1 cellular context compared by ENCODE assay signal in the genomic region with DNA sequence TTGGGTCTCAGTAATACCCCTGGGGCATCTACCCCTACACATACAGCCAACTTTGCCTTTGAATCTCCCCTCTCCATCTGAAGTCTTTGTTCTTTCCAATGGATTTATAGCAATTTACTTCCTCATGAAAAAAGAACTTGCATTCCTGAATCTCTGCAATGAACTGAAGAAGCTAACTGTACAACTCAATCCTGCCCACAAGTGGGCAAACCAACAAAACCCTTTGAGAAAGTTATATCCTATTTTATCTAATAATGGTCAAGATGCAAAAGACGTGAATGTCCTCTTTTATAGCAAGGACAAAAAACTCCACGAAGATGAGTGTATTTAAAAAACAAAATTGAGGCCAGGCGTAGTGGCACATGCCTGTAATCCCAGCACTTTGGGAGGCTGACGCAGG.
TF ChIP-seq lines count a peak whose summit lies in the region.

No MANE protein-coding gene starts in this region.

TF ChIP-seq in WTC11, 78 proteins besides CTCF, POLR2A, EP300 and RAD21 (continued from another document):
- TF ChIP-seq AFF4 (CRISPR knock-in tag; IDR thresholded peaks at IDR 0.05; ENCODE audit: borderline replicate concordance), result no peak
- TF ChIP-seq ZNF121 (CRISPR knock-in tag; IDR thresholded peaks at IDR 0.05), result no peak
- TF ChIP-seq, protein P1, sequence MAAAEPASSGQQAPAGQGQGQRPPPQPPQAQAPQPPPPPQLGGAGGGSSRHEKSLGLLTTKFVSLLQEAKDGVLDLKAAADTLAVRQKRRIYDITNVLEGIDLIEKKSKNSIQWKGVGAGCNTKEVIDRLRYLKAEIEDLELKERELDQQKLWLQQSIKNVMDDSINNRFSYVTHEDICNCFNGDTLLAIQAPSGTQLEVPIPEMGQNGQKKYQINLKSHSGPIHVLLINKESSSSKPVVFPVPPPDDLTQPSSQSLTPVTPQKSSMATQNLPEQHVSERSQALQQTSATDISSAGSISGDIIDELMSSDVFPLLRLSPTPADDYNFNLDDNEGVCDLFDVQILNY (CRISPR knock-in tag; IDR thresholded peaks at IDR 0.05), result no peak
- TF ChIP-seq TEAD1 (CRISPR knock-in tag; IDR thresholded peaks at IDR 0.05), result no peak
- no peak for TF ChIP-seq FOXJ3 (CRISPR knock-in tag; IDR thresholded peaks at IDR 0.05; ENCODE audit: borderline replicate concordance)
- TF ChIP-seq GRHL2 (CRISPR knock-in tag; IDR thresholded peaks at IDR 0.05; ENCODE audit: insufficient replicate concordance, severe bottlenecking), result no peak
- TF ChIP-seq HMGA2 (CRISPR knock-in tag; IDR thresholded peaks at IDR 0.05), result no peak
- TF ChIP-seq RELA (CRISPR knock-in tag; IDR thresholded peaks at IDR 0.05; ENCODE audit: borderline replicate concordance), result no peak
- TF ChIP-seq, protein P2, sequence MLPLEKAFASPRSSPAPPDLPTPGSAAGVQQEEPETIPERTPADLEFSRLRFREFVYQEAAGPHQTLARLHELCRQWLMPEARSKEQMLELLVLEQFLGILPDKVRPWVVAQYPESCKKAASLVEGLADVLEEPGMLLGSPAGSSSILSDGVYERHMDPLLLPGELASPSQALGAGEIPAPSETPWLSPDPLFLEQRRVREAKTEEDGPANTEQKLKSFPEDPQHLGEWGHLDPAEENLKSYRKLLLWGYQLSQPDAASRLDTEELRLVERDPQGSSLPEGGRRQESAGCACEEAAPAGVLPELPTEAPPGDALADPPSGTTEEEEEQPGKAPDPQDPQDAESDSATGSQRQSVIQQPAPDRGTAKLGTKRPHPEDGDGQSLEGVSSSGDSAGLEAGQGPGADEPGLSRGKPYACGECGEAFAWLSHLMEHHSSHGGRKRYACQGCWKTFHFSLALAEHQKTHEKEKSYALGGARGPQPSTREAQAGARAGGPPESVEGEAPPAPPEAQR (CRISPR knock-in tag; IDR thresholded peaks at IDR 0.05), result no peak
- no peak for TF ChIP-seq ELF4 (CRISPR knock-in tag; IDR thresholded peaks at IDR 0.05; ENCODE audit: low read depth)
- TF ChIP-seq ETV6 (CRISPR knock-in tag; IDR thresholded peaks at IDR 0.05), result no peak
- TF ChIP-seq ZNF138 (CRISPR knock-in tag; conservative IDR thresholded peaks at IDR 0.05), result no peak
- no peak for TF ChIP-seq ZNF317 (CRISPR knock-in tag; IDR thresholded peaks at IDR 0.05; ENCODE audit: borderline replicate concordance, low read depth)
- TF ChIP-seq USF1 (CRISPR knock-in tag; IDR thresholded peaks at IDR 0.05), result no peak
- no peak for TF ChIP-seq EMX1 (CRISPR knock-in tag; IDR thresholded peaks at IDR 0.05)
- TF ChIP-seq FOXP4 (CRISPR knock-in tag; IDR thresholded peaks at IDR 0.05), result no peak
- TF ChIP-seq ZNF232 (CRISPR knock-in tag; IDR thresholded peaks at IDR 0.05), result no peak
